Comparison of ENCODE assay signal across 21 cellular contexts in genomic region chr11:19089421-19089820, GRCh38. TPM values are rescaled to one million over a fixed set of nuclear protein-coding genes. Genes with fewer than 3 reads are reported as not detected.
"Had no signal": no experiment of that assay in that cellular context is flagged by ENCODE, and none has a peak within 500 bp of the region (broad histone marks: within the 10 kb centered on the region; RNA-seq: fewer than 3 reads in every experiment).

No MANE protein-coding gene starts in this region.

- H3K4me3 ChIP-seq: coronary artery, gastrocnemius medialis, mucosa of descending colon, right lobe of liver had no signal

- H3K27ac ChIP-seq: coronary artery, gastrocnemius medialis, parathyroid adenoma, right lobe of liver had no signal

- H3K36me3 ChIP-seq: gastrocnemius medialis, right lobe of liver had no signal

- H2AFZ ChIP-seq: parathyroid adenoma had no signal

- H3K4me1 ChIP-seq: gastrocnemius medialis, parathyroid adenoma, right lobe of liver had no signal

- H3K79me2 ChIP-seq: parathyroid adenoma had no signal

- H3K9me3 ChIP-seq: gastrocnemius medialis, mucosa of descending colon, right lobe of liver had no signal

- H3K27me3 ChIP-seq: right lobe of liver had no signal

- ATAC-seq: gastrocnemius medialis; left colon; mucosa of descending colon; right lobe of liver; SK-N-SH treated with all-trans-retinoic acid at 6 μM for 48 hours; stimulated activated naive B cell treated with anti-CD40 and anti-IgM and Interleukin-4, amounts not matched to agents 10 μg/mL and 1 μg/mL and 100 μg/mL, for 72 hours had no signal

- DNase-seq: activated naive CD8-positive, alpha-beta T cell treated with anti-CD3 and anti-CD28 coated beads for 36 hours; activated T-cell treated with anti-CD3 and anti-CD28 coated beads, Interleukin-2, amount 50 U/mL, for 1 hour; erythroblast; gastrocnemius medialis; head of caudate nucleus; hypothalamus; left colon; mesendoderm; mucosa of descending colon; nephron progenitor cell; nucleus accumbens; right lobe of liver; small intestine; stimulated activated CD4-positive, alpha-beta T cell treated with anti-CD3 and anti-CD28 coated beads, Interleukin-15, amount 100 ng/mL, for 24 hours; stimulated activated CD8-positive, alpha-beta memory T cell treated with anti-CD3 and anti-CD28 coated beads, Interleukin-4, amount 100 ng/mL, for 48 hours; stimulated activated naive B cell treated with anti-CD40 and anti-IgM and Interleukin-4, amounts not matched to agents 10 μg/mL and 1 μg/mL and 100 μg/mL, for 72 hours had no signal

RNA-seq across cellular contexts. Expression of gene MRGPRX2, which starts 28.9 kb away (rescaled TPM):
- total RNA-seq: astrocyte, gastrocnemius medialis, right lobe of liver, temporal lobe had no signal
